In genomic region chr1:28552482-28553228, GRCh38 we compare ENCODE assay signal across 8 cellular contexts. TPM values are rescaled to one million over a fixed set of nuclear protein-coding genes. Genes with fewer than 3 reads are reported as not detected.
DNase-seq lines count a peak whose midpoint lies in the region; ATAC-seq, FAIRE-seq and TF ChIP-seq lines count a peak whose summit lies in the region.

Gene TRNAU1AP (plus strand): TSS chr1:28553085. CDS start chr1:28553111, 26 bp downstream.

- intact Hi-C loops in ascending aorta (cut with DNase I), result loop anchor here (1.0 to 2.0 kb wide), 4 partner anchors 29 to 780 kb away; partner anchors contain the start of genes STX12 and TAF12
- intact Hi-C loops in right cardiac atrium (cut with DNase I), result no loop called here

- H3K4me3 Mint-ChIP-seq in T-helper 2 cell treated with Interferon-gamma antibody and Interleukin-4, amounts not matched to agents 5 μg/mL and 100 μg/mL, for 36 hours, result peak within 1 kb of the TSS; percentile 95

- H3K27ac ChIP-seq in ascending aorta (peak within 1 kb of the TSS; percentile 77 to 85), right cardiac atrium (ENCODE audit: low read length) (peak within 1 kb of the TSS; percentile 57)

- H3K27ac Mint-ChIP-seq in T-helper 2 cell treated with Interferon-gamma antibody and Interleukin-4, amounts not matched to agents 5 μg/mL and 100 μg/mL, for 36 hours, result peak within 1 kb of the TSS; percentile 97

- 2% methylated on average over 57 of the region's 57 CpGs for WGBS in right cardiac atrium

- FAIRE-seq in GM18507 (lab: Jason Lieb, UNC) (peak; percentile 93), urothelium cell line (lab: Jason Lieb, UNC) (no peak)

- peaks cover 23% of the 10 kb centered on the region for H3K36me3 Mint-ChIP-seq in T-helper 2 cell treated with Interferon-gamma antibody and Interleukin-4, amounts not matched to agents 5 μg/mL and 100 μg/mL, for 36 hours (ENCODE audit: low read depth)

- peaks cover 18% of the 10 kb centered on the region for H3K4me1 Mint-ChIP-seq in T-helper 2 cell treated with Interferon-gamma antibody and Interleukin-4, amounts not matched to agents 5 μg/mL and 100 μg/mL, for 36 hours (ENCODE audit: low read depth)

- H3K9me3 ChIP-seq in ascending aorta (no peaks in the 10 kb centered on the region), right cardiac atrium (ENCODE audit: control insufficient read depth, low read length) (no peaks in the 10 kb centered on the region)

- DNase-seq in GM18507 (ENCODE audit: extremely low spot score, insufficient read length, low read depth), result peak; percentile 92
- DNase-seq in NCI-H2029 (lab: John Stamatoyannopoulos, UW), result peak; percentile 94
- DNase-seq in T-helper 2 cell treated with Interferon-gamma antibody and Interleukin-4, amounts not matched to agents 5 μg/mL and 100 μg/mL, for 36 hours (ENCODE audit: low spot score), result peak; percentile 99
- peak; percentile 83 to 97 for DNase-seq in ascending aorta (ENCODE audit: low spot score in 2 of 2)
- DNase-seq in right cardiac atrium, result peak; percentile 96 to 99 (median 98)
- DNase-seq in pulmonary artery endothelial cell (ENCODE audit: low read depth, low spot score), result peak; percentile 87
- DNase-seq in urothelium cell line (ENCODE audit: low spot score), result peak; percentile 98

- ATAC-seq in HG02973 (IDR thresholded peaks at IDR 0.05; ENCODE audit: unreplicated experiment) (peak; percentile 78), right cardiac atrium (peak; percentile 99)

- H3K4me1 ChIP-seq in ascending aorta (peaks cover 0 to 10% of the 10 kb centered on the region in 2 donors), right cardiac atrium (ENCODE audit: control insufficient read depth, insufficient read depth, low read length) (no peaks in the 10 kb centered on the region)

- H3K4me3 ChIP-seq in ascending aorta, result peak within 1 kb of the TSS; percentile 64 to 90
- peak within 1 kb of the TSS; percentile 68 for H3K4me3 ChIP-seq in right cardiac atrium (ENCODE audit: low read length)

- no peaks in the 10 kb centered on the region for H3K27me3 Mint-ChIP-seq in T-helper 2 cell treated with Interferon-gamma antibody and Interleukin-4, amounts not matched to agents 5 μg/mL and 100 μg/mL, for 36 hours (ENCODE audit: low read depth)

- no peaks in the 10 kb centered on the region for H3K27me3 ChIP-seq in ascending aorta
- no peaks in the 10 kb centered on the region for H3K27me3 ChIP-seq in right cardiac atrium (ENCODE audit: control insufficient read depth, insufficient read depth)

- peaks cover 11 to 24% of the 10 kb centered on the region in 2 donors for H3K36me3 ChIP-seq in ascending aorta

- no peak for TF ChIP-seq CTCF in ascending aorta (IDR thresholded peaks at IDR 0.05)

- H3K9me3 Mint-ChIP-seq in T-helper 2 cell treated with Interferon-gamma antibody and Interleukin-4, amounts not matched to agents 5 μg/mL and 100 μg/mL, for 36 hours, result no peaks in the 10 kb centered on the region

RNA-seq across cellular contexts. Expression of gene TRNAU1AP, which starts in this region (rescaled TPM):
- total RNA-seq in ascending aorta, result 11.0 TPM
- total RNA-seq in right cardiac atrium, result 10 to 100 TPM; 13.4 to 19.0 (median 16.1) TPM
- polyA plus RNA-seq in right cardiac atrium, result 17.0 TPM
- 26.8 and 27.8 TPM in 2 replicates for total RNA-seq in pulmonary artery endothelial cell

Comparison
In these comparisons a context has a peak if more than half of its experiments do, and no peak if none do; other contexts are left out.
1. Peak in every context shown above with its lines: DNase-seq, ATAC-seq, H3K4me3 ChIP-seq and H3K27ac ChIP-seq.